ENCODE assay signal across 8 cellular contexts in genomic region chr12:23950011-23950774, GRCh38. TPM values are rescaled to one million over a fixed set of nuclear protein-coding genes. Genes with fewer than 3 reads are reported as not detected.
A peak's percentile ranks its signal among the peaks of the same experiment; 100 is the strongest.
DNase-seq lines count a peak whose midpoint lies in the region; ATAC-seq, FAIRE-seq and TF ChIP-seq lines count a peak whose summit lies in the region.

No MANE protein-coding gene starts in this region.

- no peaks in the 10 kb centered on the region for H3K36me3 ChIP-seq in pancreas

- no peak for FAIRE-seq in pancreas (lab: Jason Lieb, UNC)

- intact Hi-C loops in Right ventricle myocardium superior (cut with DNase I) = no loop called here
- intact Hi-C loops in pancreas (cut with DNase I) = no loop called here

- in situ Hi-C loops in SK-MEL-5 (cut with HindIII; ENCODE audit: low pct_unique_long_range_greater_than_20kb, low sequenced_read_pairs) = no loop called here

- H3K4me1 ChIP-seq in pancreas = no peaks in the 10 kb centered on the region

- peaks cover 0 to 30% (median 7%) of the 10 kb centered on the region in 4 donors for H3K27me3 ChIP-seq in pancreas

- no peak for TF ChIP-seq CTCF in pancreas (IDR thresholded peaks at IDR 0.05)

- DNase-seq in DMS53 treated with DMSO at 0.1 percent for 48 hours (lab: John Stamatoyannopoulos, UW; ENCODE audit: unreplicated experiment) = peak; percentile 99
- peak; percentile 71 for DNase-seq in SK-MEL-5 (ENCODE audit: low read depth, low spot score)
- DNase-seq in Right ventricle myocardium superior = no peak
- DNase-seq in pancreas = no peak
- no peak for DNase-seq in SHP77 (lab: John Stamatoyannopoulos, UW)

- ATAC-seq in Right ventricle myocardium superior (ENCODE audit: poor library complexity) (peak; percentile 71), pancreas (peak; percentile 40 to 68 (median 66)), GM18907 (IDR thresholded peaks at IDR 0.05; ENCODE audit: unreplicated experiment) (no peak), HG02981 (IDR thresholded peaks at IDR 0.05; ENCODE audit: unreplicated experiment) (no peak), HG03442 (IDR thresholded peaks at IDR 0.05; ENCODE audit: unreplicated experiment) (no peak)

- 1% methylated on average over 20 of the region's 20 CpGs for WGBS in pancreas, 2 donors

- H3K9me3 ChIP-seq in pancreas = no peaks in the 10 kb centered on the region

- peak overlapping the region in 3 of 4 donors; percentile 2 to 42 (median 26) for H3K4me3 ChIP-seq in pancreas

- peak overlapping the region in 1 of 4 donors; percentile 14 for H3K27ac ChIP-seq in pancreas

RNA-seq across cellular contexts. Expression of gene SOX5, which starts 0.7 kb away (rescaled TPM):
- total RNA-seq in SK-MEL-5 (2014; rRNA removed; shearing (Covaris generic)) = 10.4 and 12.2 TPM in 2 replicates
- polyA plus RNA-seq in SK-MEL-5 (2015; cell fraction: cytosol; rRNA removed) = 7.7 and 8.7 TPM in 2 replicates
- polyA plus RNA-seq in SK-MEL-5 (2015; cell fraction: nucleus; rRNA removed) = 12.3 and 16.9 TPM in 2 replicates
- total RNA-seq in Right ventricle myocardium superior (2.2 TPM), pancreas (1 to 10 TPM in 5 of 6 donors, under 1 TPM in 1; 0.47 to 2.5 (median 1.6) TPM)
- polyA plus RNA-seq in pancreas = 1 to 10 TPM in 1 of 2 donors, under 1 TPM in 1; 0.76 to 2.0 TPM

Comparison
In these comparisons a context has a peak if more than half of its experiments do, and no peak if none do; other contexts are left out.
1. DNase-seq: peak in DMS53 treated with DMSO at 0.1 percent for 48 hours (single experiment) and SK-MEL-5 (single experiment); none in Right ventricle myocardium superior (single experiment), pancreas (0 of 6) and SHP77 (0 of 2).
2. ATAC-seq: peak in Right ventricle myocardium superior (single experiment) and pancreas (4 of 4); none in GM18907 (single experiment), HG02981 (single experiment) and HG03442 (single experiment).